Comparison of ENCODE assay signal across 8 cellular contexts in genomic region chr5:172806897-172807672, GRCh38. TPM values are rescaled to one million over a fixed set of nuclear protein-coding genes. Genes with fewer than 3 reads are reported as not detected.
DNase-seq lines count a peak whose midpoint lies in the region; TF ChIP-seq lines count a peak whose summit lies in the region.

No MANE protein-coding gene starts in this region.

- peak overlapping the region; percentile 36 for H3K27ac Mint-ChIP-seq in endothelial cell (ENCODE audit: unreplicated experiment)

- H3K36me3 ChIP-seq in H7 (replicated peaks; ENCODE audit: control insufficient read depth, insufficient read depth, low read length) (no peaks in the 10 kb centered on the region), MM.1S (replicated peaks; ENCODE audit: insufficient read depth, low read length) (no peaks in the 10 kb centered on the region)

- peak overlapping the region; percentile 65; the same call in 1 of the 2 replicates for H3K9ac ChIP-seq in MM.1S (ENCODE audit: low read length)

- H3K79me2 ChIP-seq in MM.1S (ENCODE audit: low read length) = no peaks in the 10 kb centered on the region

- H3K36me3 Mint-ChIP-seq in endothelial cell (ENCODE audit: low read depth, unreplicated experiment) = no peaks in the 10 kb centered on the region

- no peaks in the 10 kb centered on the region for H4K20me1 ChIP-seq in MM.1S (ENCODE audit: insufficient read depth, low read length)

- H3K4me1 ChIP-seq in MM.1S (ENCODE audit: low read length) (peaks cover 3% of the 10 kb centered on the region; the same call in 1 of the 2 replicates), mononuclear cell (ENCODE audit: insufficient read depth, low read length) (peaks cover 25% of the 10 kb centered on the region)

- H3K9me2 ChIP-seq in MM.1S (replicated peaks; ENCODE audit: insufficient read depth, low read length) = no peaks in the 10 kb centered on the region

- no peaks in the 10 kb centered on the region for H3F3A ChIP-seq in MM.1S (ENCODE audit: insufficient read depth, low read length)

- no peaks in the 10 kb centered on the region for H3K9me3 ChIP-seq in MM.1S (replicated peaks; ENCODE audit: insufficient read depth, low read length)
- no peaks in the 10 kb centered on the region for H3K9me3 ChIP-seq in mononuclear cell (ENCODE audit: low read depth, low read length)

- no peak overlapping the region; the same call in 1 of the 2 replicates for H3K27ac ChIP-seq in MM.1S (ENCODE audit: low read length)

- H3K27me3 Mint-ChIP-seq in endothelial cell (ENCODE audit: unreplicated experiment) = peaks cover 3% of the 10 kb centered on the region

- H3K4me1 Mint-ChIP-seq in endothelial cell (ENCODE audit: unreplicated experiment) = peaks cover 4% of the 10 kb centered on the region

- peak overlapping the region; percentile 90 for H3K4me2 ChIP-seq in MM.1S (ENCODE audit: low read depth, low read length)

- H3K4me3 Mint-ChIP-seq in endothelial cell (ENCODE audit: unreplicated experiment) = no peak overlapping the region

- no peaks in the 10 kb centered on the region for H3K27me3 ChIP-seq in H7 (ENCODE audit: control insufficient read depth, insufficient read depth, low read length)
- no peaks in the 10 kb centered on the region for H3K27me3 ChIP-seq in MM.1S (replicated peaks; ENCODE audit: insufficient read depth, low read length)
- H3K27me3 ChIP-seq in mononuclear cell (ENCODE audit: insufficient read depth, low read length) = no peaks in the 10 kb centered on the region

- H3K9me3 Mint-ChIP-seq in endothelial cell (ENCODE audit: unreplicated experiment) = no peaks in the 10 kb centered on the region

- H3K4me3 ChIP-seq in H7 (ENCODE audit: insufficient read depth, low read depth, low read length) (no peak overlapping the region), MM.1S (ENCODE audit: low read length) (peak overlapping the region; percentile 63), mononuclear cell (ENCODE audit: low read length) (peak overlapping the region; percentile 26)

- H2AFZ ChIP-seq in MM.1S (ENCODE audit: low read length) = peak overlapping the region; percentile 82

- peak; percentile 91 for DNase-seq in GM03348 (ENCODE audit: low spot score)
- peak; percentile 93 for DNase-seq in H7
- peak; percentile 82 for DNase-seq in MM.1S
- DNase-seq in activated CD8-positive, alpha-beta memory T cell treated with anti-CD3 and anti-CD28 coated beads for 24 hours = peak; percentile 94
- peak; percentile 34 for DNase-seq in endothelial cell (ENCODE audit: low spot score)
- peak; percentile 84 for DNase-seq in stimulated activated CD8-positive, alpha-beta memory T cell treated with anti-CD3 and anti-CD28 coated beads, Interleukin-4, amount 100 ng/mL, for 24 hours (ENCODE audit: low read depth)
- no peak for DNase-seq in DMS79 (lab: John Stamatoyannopoulos, UW)

- TF ChIP-seq CTCF in MM.1S (IDR thresholded peaks at IDR 0.05; ENCODE audit: low read length) (no peak), endothelial cell (IDR thresholded peaks at IDR 0.05; ENCODE audit: unreplicated experiment) (no peak)

RNA-seq across cellular contexts. Expression of gene ERGIC1, which starts 27.0 kb away (rescaled TPM):
- 97.7 and 102 TPM in 2 replicates for total RNA-seq in H7 (2014; rRNA removed; shearing (Covaris generic))
- 67.1 TPM for total RNA-seq in endothelial cell (ENCODE audit: unreplicated experiment)
- total RNA-seq in mononuclear cell = 63.6 TPM

RNA-seq across cellular contexts. Expression of gene DUSP1, which starts 36.1 kb away (rescaled TPM):
- 11.5 and 15.4 TPM in 2 replicates for total RNA-seq in H7 (2014; rRNA removed; shearing (Covaris generic))
- 25.3 TPM for total RNA-seq in endothelial cell (ENCODE audit: unreplicated experiment)
- total RNA-seq in mononuclear cell = 3,538 TPM

Comparison
In these comparisons a context has a peak if more than half of its experiments do, and no peak if none do; other contexts are left out.
1. RNA of gene DUSP1, which starts 36.1 kb away (total RNA-seq): 3,538 TPM in mononuclear cell (single experiment); 25.3 TPM in endothelial cell (single experiment) and 11.5 to 15.4 TPM in H7; every median in the first group is over 100 times any median in the second.